In the genomic region with DNA sequence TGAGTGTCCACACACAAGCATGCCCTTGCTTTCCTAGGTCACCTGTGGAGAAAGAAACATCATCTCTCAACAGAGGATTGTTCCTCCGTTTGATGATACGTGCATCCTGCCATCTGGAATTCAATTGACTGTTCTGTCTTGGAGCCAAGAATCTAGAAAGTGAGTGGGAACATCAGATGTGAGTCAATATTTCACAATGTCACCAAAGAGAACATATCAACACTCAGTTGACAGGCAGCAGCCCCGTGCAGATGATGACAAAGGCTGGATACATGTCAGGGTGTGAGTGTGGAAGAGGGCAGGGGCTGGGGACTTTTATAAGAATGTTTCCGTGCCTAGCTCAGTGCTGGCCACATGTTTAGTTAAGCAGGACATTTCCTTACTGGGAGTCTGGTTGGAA, we compare ENCODE assay signal across 20 cellular contexts.
DNase-seq lines count a peak whose midpoint lies in the region; ATAC-seq and TF ChIP-seq lines count a peak whose summit lies in the region.
"Had no signal": no experiment of that assay in that cellular context is flagged by ENCODE, and none has a peak within 500 bp of the region (broad histone marks: within the 10 kb centered on the region; RNA-seq: fewer than 3 reads in every experiment).

No MANE protein-coding gene starts in this region.

- no peaks in the 10 kb centered on the region for H3K36me3 Mint-ChIP-seq in HFFc6 (ENCODE audit: low read depth)
- H3K36me3 Mint-ChIP-seq in naive thymus-derived CD4-positive, alpha-beta T cell: no peaks in the 10 kb centered on the region
- H3K36me3 Mint-ChIP-seq: activated naive CD4-positive, alpha-beta T cell treated with anti-CD3 and anti-CD28 coated beads, Interleukin-2, amount 10 ng/mL, durations not matched to agents 7 days and 5 days had no signal

- H3K9me3 Mint-ChIP-seq in HFFc6: no peaks in the 10 kb centered on the region
- H3K9me3 Mint-ChIP-seq in naive thymus-derived CD4-positive, alpha-beta T cell: peaks cover 0 to 2% (median 0%) of the 10 kb centered on the region in 11 donors
- H3K9me3 Mint-ChIP-seq: activated CD4-positive, alpha-beta T cell treated with anti-CD3 and anti-CD28 coated beads, Interleukin-2, amount 10 ng/mL, durations not matched to agents 7 days and 5 days; activated naive CD4-positive, alpha-beta T cell treated with anti-CD3 and anti-CD28 coated beads, Interleukin-2, amount 10 ng/mL, durations not matched to agents 7 days and 5 days; CD4-positive, alpha-beta T cell had no signal

- ATAC-seq in naive thymus-derived CD4-positive, alpha-beta T cell: no peak
- ATAC-seq in HG03039 (IDR thresholded peaks at IDR 0.05; ENCODE audit: unreplicated experiment): no peak
- ATAC-seq: body of pancreas, gastrocnemius medialis, HCT116 had no signal

- TF ChIP-seq CTCF in HFFc6 (IDR thresholded peaks at IDR 0.05): no peak
- TF ChIP-seq CTCF in astrocyte of the spinal cord (IDR thresholded peaks at IDR 0.05; ENCODE audit: low read depth, low read length): no peak
- TF ChIP-seq CTCF in dorsolateral prefrontal cortex (IDR thresholded peaks at IDR 0.05 in 54 of 56, conservative IDR thresholded peaks at IDR 0.05 in 2 of 56; ENCODE audit: low read depth in 1 of 56, partially characterized antibody in 56 of 56): no peak

- no peak overlapping the region for H3K4me3 Mint-ChIP-seq in HFFc6
- H3K4me3 Mint-ChIP-seq in naive thymus-derived CD4-positive, alpha-beta T cell: no peak overlapping the region
- H3K4me3 Mint-ChIP-seq: activated CD4-positive, alpha-beta T cell treated with anti-CD3 and anti-CD28 coated beads, Interleukin-2, amount 10 ng/mL, durations not matched to agents 7 days and 5 days; activated naive CD4-positive, alpha-beta T cell treated with anti-CD3 and anti-CD28 coated beads, Interleukin-2, amount 10 ng/mL, durations not matched to agents 7 days and 5 days; CD4-positive, alpha-beta T cell had no signal

- H3K4me3 ChIP-seq in astrocyte of the spinal cord (ENCODE audit: low read depth, low read length) (no peak overlapping the region), dorsolateral prefrontal cortex (no peak overlapping the region)
- H3K4me3 ChIP-seq in naive thymus-derived CD4-positive, alpha-beta T cell (ENCODE audit: low read length): no peak overlapping the region
- H3K4me3 ChIP-seq: body of pancreas, gastrocnemius medialis, skin epidermis had no signal

- intact Hi-C loops in dorsolateral prefrontal cortex (cut with DNase I): no loop called here
- intact Hi-C loops in naive thymus-derived CD4-positive, alpha-beta T cell (cut with micrococcal nuclease): no loop called here

- DNase-seq in AG08396 (ENCODE audit: low spot score) (peak; percentile 35), HFFc6 (peak; percentile 16), astrocyte of the spinal cord (ENCODE audit: low read depth, low spot score) (peak; percentile 4), fibroblast of the conjunctiva (ENCODE audit: low read depth) (peak; percentile 14), dorsolateral prefrontal cortex (no peak), hippocampal formation (lab: John Stamatoyannopoulos, UW) (no peak)
- no peak for DNase-seq in naive thymus-derived CD4-positive, alpha-beta T cell
- DNase-seq: activated CD4-positive, alpha-beta T cell treated with anti-CD3 and anti-CD28 coated beads, Interleukin-2, amount 10 ng/mL, durations not matched to agents 7 days and 5 days; activated naive CD4-positive, alpha-beta T cell treated with anti-CD3 and anti-CD28 coated beads, Interleukin-2, amount 10 ng/mL, durations not matched to agents 7 days and 5 days; activated T-cell treated with anti-CD3 and anti-CD28 coated beads for 4 hours; body of pancreas; CD4-positive, alpha-beta T cell; gastrocnemius medialis; NCI-H2029; NCI-H510A treated with DMSO at 0.1 percent for 48 hours; SK-N-SH; stimulated activated CD4-positive, alpha-beta T cell treated with anti-CD3 and anti-CD28 coated beads, Interleukin-4, amount 100 ng/mL, for 1 hour had no signal

- H3K4me1 ChIP-seq in naive thymus-derived CD4-positive, alpha-beta T cell (ENCODE audit: control insufficient read depth in 2 of 2, insufficient read depth in 2 of 2, low read length in 2 of 2): no peaks in the 10 kb centered on the region
- H3K4me1 ChIP-seq: body of pancreas, gastrocnemius medialis had no signal

- POLR2A ChIA-PET in naive thymus-derived CD4-positive, alpha-beta T cell (lab: Charles Lee): no interaction called here

- no peaks in the 10 kb centered on the region for H3K9me3 ChIP-seq in naive thymus-derived CD4-positive, alpha-beta T cell (ENCODE audit: control insufficient read depth in 2 of 3, low read length in 3 of 3)
- H3K9me3 ChIP-seq: body of pancreas, gastrocnemius medialis, SK-N-SH had no signal

- H3K36me3 ChIP-seq in naive thymus-derived CD4-positive, alpha-beta T cell (ENCODE audit: control insufficient read depth in 2 of 3, insufficient read depth in 3 of 3, low read length in 3 of 3): no peaks in the 10 kb centered on the region
- H3K36me3 ChIP-seq: gastrocnemius medialis had no signal

- CTCF ChIA-PET in naive thymus-derived CD4-positive, alpha-beta T cell (lab: Charles Lee): no interaction called here

- H3K27me3 Mint-ChIP-seq in HFFc6 (ENCODE audit: insufficient read depth): peaks cover 3% of the 10 kb centered on the region; the same call in 1 of the 2 replicates
- H3K27me3 Mint-ChIP-seq in naive thymus-derived CD4-positive, alpha-beta T cell: peaks cover 4 to 12% (median 6%) of the 10 kb centered on the region in 5 donors
- H3K27me3 Mint-ChIP-seq: activated CD4-positive, alpha-beta T cell treated with anti-CD3 and anti-CD28 coated beads, Interleukin-2, amount 10 ng/mL, durations not matched to agents 7 days and 5 days had no signal

- peaks cover 0 to 16% (median 0%) of the 10 kb centered on the region in 45 donors for H3K27me3 ChIP-seq in dorsolateral prefrontal cortex
- no peaks in the 10 kb centered on the region for H3K27me3 ChIP-seq in naive thymus-derived CD4-positive, alpha-beta T cell (ENCODE audit: control insufficient read depth in 2 of 2, insufficient read depth in 2 of 2, low read length in 2 of 2)
- H3K27me3 ChIP-seq: body of pancreas, gastrocnemius medialis had no signal

- in situ Hi-C loops in astrocyte of the spinal cord (cut with HindIII; ENCODE audit: low sequenced_read_pairs): no loop called here

- H3K27ac Mint-ChIP-seq in HFFc6: no peak overlapping the region
- no peak overlapping the region for H3K27ac Mint-ChIP-seq in naive thymus-derived CD4-positive, alpha-beta T cell
- H3K27ac Mint-ChIP-seq: activated CD4-positive, alpha-beta T cell treated with anti-CD3 and anti-CD28 coated beads, Interleukin-2, amount 10 ng/mL, durations not matched to agents 7 days and 5 days; activated naive CD4-positive, alpha-beta T cell treated with anti-CD3 and anti-CD28 coated beads, Interleukin-2, amount 10 ng/mL, durations not matched to agents 7 days and 5 days; CD4-positive, alpha-beta T cell had no signal

- H3K4me1 Mint-ChIP-seq in HFFc6 (ENCODE audit: low read depth): peaks cover 9% of the 10 kb centered on the region
- H3K4me1 Mint-ChIP-seq in naive thymus-derived CD4-positive, alpha-beta T cell: no peaks in the 10 kb centered on the region
- H3K4me1 Mint-ChIP-seq: activated CD4-positive, alpha-beta T cell treated with anti-CD3 and anti-CD28 coated beads, Interleukin-2, amount 10 ng/mL, durations not matched to agents 7 days and 5 days; activated naive CD4-positive, alpha-beta T cell treated with anti-CD3 and anti-CD28 coated beads, Interleukin-2, amount 10 ng/mL, durations not matched to agents 7 days and 5 days had no signal

- no peak overlapping the region for H3K27ac ChIP-seq in dorsolateral prefrontal cortex
- H3K27ac ChIP-seq in naive thymus-derived CD4-positive, alpha-beta T cell (ENCODE audit: low read depth, low read length): no peak overlapping the region
- H3K27ac ChIP-seq: body of pancreas, gastrocnemius medialis, skin epidermis had no signal

Comparison
In these comparisons a context has a peak if more than half of its experiments do, and no peak if none do; other contexts are left out.
1. DNase-seq: peak in AG08396 (single experiment), HFFc6 (single experiment), astrocyte of the spinal cord (single experiment) and fibroblast of the conjunctiva (single experiment); none in dorsolateral prefrontal cortex (0 of 10), hippocampal formation (0 of 2) and naive thymus-derived CD4-positive, alpha-beta T cell (0 of 9).